ENCODE assay signal across 9 cellular contexts in genomic region chr4:6779667-6780565, GRCh38. TPM values are rescaled to one million over a fixed set of nuclear protein-coding genes. Genes with fewer than 3 reads are reported as not detected.
A peak's percentile ranks its signal among the peaks of the same experiment; 100 is the strongest.
DNase-seq lines count a peak whose midpoint lies in the region; ATAC-seq and TF ChIP-seq lines count a peak whose summit lies in the region.
"Had no signal": no experiment of that assay in that cellular context is flagged by ENCODE, and none has a peak within 500 bp of the region (broad histone marks: within the 10 kb centered on the region; RNA-seq: fewer than 3 reads in every experiment).

No MANE protein-coding gene starts in this region.

- no peaks in the 10 kb centered on the region for H3K9me3 Mint-ChIP-seq in activated naive CD8-positive, alpha-beta T cell treated with anti-CD3 and anti-CD28 coated beads, Interleukin-2, amount 10 ng/mL, durations not matched to agents 7 days and 5 days
- H3K9me3 Mint-ChIP-seq in natural killer cell treated with Interleukin-12 subunit alpha and Interleukin-12 subunit beta and Interleukin-15 and Interleukin-18, amount 100 ng/mL, for 72 hours, result no peaks in the 10 kb centered on the region
- H3K9me3 Mint-ChIP-seq: memory B cell had no signal

- H2AFZ ChIP-seq in hepatocyte, result no peak overlapping the region

- no peak overlapping the region for H3K4me3 Mint-ChIP-seq in activated naive CD8-positive, alpha-beta T cell treated with anti-CD3 and anti-CD28 coated beads, Interleukin-2, amount 10 ng/mL, durations not matched to agents 7 days and 5 days
- H3K4me3 Mint-ChIP-seq in natural killer cell treated with Interleukin-12 subunit alpha and Interleukin-12 subunit beta and Interleukin-15 and Interleukin-18, amount 100 ng/mL, for 72 hours, result no peak overlapping the region
- H3K4me3 Mint-ChIP-seq: memory B cell had no signal

- no peak overlapping the region for H3K27ac ChIP-seq in hepatocyte

- H3K4me2 ChIP-seq in hepatocyte, result no peak overlapping the region

- ATAC-seq in activated naive CD8-positive, alpha-beta T cell treated with anti-CD3 and anti-CD28 coated beads, Interleukin-2, amount 10 ng/mL, durations not matched to agents 7 days and 5 days (ENCODE audit: low read depth), result no peak
- ATAC-seq in natural killer cell treated with Interleukin-12 subunit alpha and Interleukin-12 subunit beta and Interleukin-15 and Interleukin-18, amount 100 ng/mL, for 72 hours, result no peak
- no peak for ATAC-seq in HG02642 (IDR thresholded peaks at IDR 0.05; ENCODE audit: poor library complexity, unreplicated experiment)
- no peak for ATAC-seq in GM21786 (IDR thresholded peaks at IDR 0.05; ENCODE audit: unreplicated experiment)

- no peaks in the 10 kb centered on the region for H3K27me3 ChIP-seq in hepatocyte

- H3K4me3 ChIP-seq in hepatocyte, result no peak overlapping the region

- no peaks in the 10 kb centered on the region for H3K27me3 Mint-ChIP-seq in activated naive CD8-positive, alpha-beta T cell treated with anti-CD3 and anti-CD28 coated beads, Interleukin-2, amount 10 ng/mL, durations not matched to agents 7 days and 5 days
- no peaks in the 10 kb centered on the region for H3K27me3 Mint-ChIP-seq in natural killer cell treated with Interleukin-12 subunit alpha and Interleukin-12 subunit beta and Interleukin-15 and Interleukin-18, amount 100 ng/mL, for 72 hours

- H3K4me1 ChIP-seq in hepatocyte (ENCODE audit: insufficient read depth), result peaks cover 9% of the 10 kb centered on the region

- H3K9me3 ChIP-seq in hepatocyte (ENCODE audit: low read depth), result no peaks in the 10 kb centered on the region

- POLR2A ChIA-PET in activated naive CD8-positive, alpha-beta T cell treated with anti-CD3 and anti-CD28 coated beads, Interleukin-2, amount 10 ng/mL, durations not matched to agents 7 days and 5 days (lab: Charles Lee), result interaction anchor here (2.7 kb wide), 1 partner anchor 129 kb away, joined by 9 read pairs; the partner anchor contains the start of gene TBC1D14

- H3K79me2 ChIP-seq in hepatocyte, result peaks cover 18% of the 10 kb centered on the region

- DNase-seq in DMS79 treated with DMSO at 0.1 percent for 48 hours (lab: John Stamatoyannopoulos, UW) (peak; percentile 9), NCI-H1694 treated with DMSO at 0.1 percent for 48 hours (lab: John Stamatoyannopoulos, UW) (peak; percentile 72), hepatocyte (ENCODE audit: low spot score) (no peak)
- no peak for DNase-seq in activated naive CD8-positive, alpha-beta T cell treated with anti-CD3 and anti-CD28 coated beads, Interleukin-2, amount 10 ng/mL, durations not matched to agents 7 days and 5 days
- DNase-seq in natural killer cell treated with Interleukin-12 subunit alpha and Interleukin-12 subunit beta and Interleukin-15 and Interleukin-18, amount 100 ng/mL, for 72 hours (ENCODE audit: low spot score), result no peak
- no peak for DNase-seq in activated CD4-positive, alpha-beta T cell treated with anti-CD3 and anti-CD28 coated beads, Interleukin-2, amount 50 U/mL, for 48 hours

- WGBS in hepatocyte (ENCODE audit: low lambda C conversion rate, missing lambda C conversion rate), result 48% methylated on average over 17 of the region's 17 CpGs

- no peak for TF ChIP-seq CTCF in hepatocyte (IDR thresholded peaks at IDR 0.05; ENCODE audit: poor library complexity)

- no peaks in the 10 kb centered on the region for H3K9me2 ChIP-seq in hepatocyte (replicated peaks; ENCODE audit: insufficient read depth)

- peaks cover 61% of the 10 kb centered on the region for H3K4me1 Mint-ChIP-seq in activated naive CD8-positive, alpha-beta T cell treated with anti-CD3 and anti-CD28 coated beads, Interleukin-2, amount 10 ng/mL, durations not matched to agents 7 days and 5 days
- peaks cover 31 to 37% of the 10 kb centered on the region in 2 donors for H3K4me1 Mint-ChIP-seq in natural killer cell treated with Interleukin-12 subunit alpha and Interleukin-12 subunit beta and Interleukin-15 and Interleukin-18, amount 100 ng/mL, for 72 hours (ENCODE audit: low read depth in 2 of 2)

- no peaks in the 10 kb centered on the region for H3K36me3 ChIP-seq in hepatocyte (replicated peaks; ENCODE audit: insufficient read depth, low read depth)

- peaks cover 14% of the 10 kb centered on the region for H4K20me1 ChIP-seq in hepatocyte (ENCODE audit: insufficient read depth, poor library complexity, severe bottlenecking)

- H3K27ac Mint-ChIP-seq in activated naive CD8-positive, alpha-beta T cell treated with anti-CD3 and anti-CD28 coated beads, Interleukin-2, amount 10 ng/mL, durations not matched to agents 7 days and 5 days, result peak overlapping the region; percentile 63
- H3K27ac Mint-ChIP-seq in natural killer cell treated with Interleukin-12 subunit alpha and Interleukin-12 subunit beta and Interleukin-15 and Interleukin-18, amount 100 ng/mL, for 72 hours, result peak overlapping the region; percentile 21 to 96
- H3K27ac Mint-ChIP-seq: memory B cell had no signal

- peaks cover 1% of the 10 kb centered on the region for H3K36me3 Mint-ChIP-seq in activated naive CD8-positive, alpha-beta T cell treated with anti-CD3 and anti-CD28 coated beads, Interleukin-2, amount 10 ng/mL, durations not matched to agents 7 days and 5 days
- no peaks in the 10 kb centered on the region for H3K36me3 Mint-ChIP-seq in natural killer cell treated with Interleukin-12 subunit alpha and Interleukin-12 subunit beta and Interleukin-15 and Interleukin-18, amount 100 ng/mL, for 72 hours
- H3K36me3 Mint-ChIP-seq: memory B cell had no signal

RNA-seq across cellular contexts. Expression of gene KIAA0232, which starts 2.6 kb away (rescaled TPM):
- total RNA-seq in activated naive CD8-positive, alpha-beta T cell treated with anti-CD3 and anti-CD28 coated beads, Interleukin-2, amount 10 ng/mL, durations not matched to agents 7 days and 5 days, result 10 to 100 TPM; 21.5 to 23.9 TPM
- 10 to 100 TPM; 19.5 to 20.6 TPM for total RNA-seq in natural killer cell treated with Interleukin-12 subunit alpha and Interleukin-12 subunit beta and Interleukin-15 and Interleukin-18, amount 100 ng/mL, for 72 hours
- 34.3 and 38.4 TPM in 2 replicates for total RNA-seq in hepatocyte
- polyA plus RNA-seq in hepatocyte, result 11.3 TPM in 2 replicates

Comparison
In these comparisons a context has a peak if more than half of its experiments do, and no peak if none do; other contexts are left out.
1. DNase-seq: peak in DMS79 treated with DMSO at 0.1 percent for 48 hours (single experiment) and NCI-H1694 treated with DMSO at 0.1 percent for 48 hours (single experiment); none in activated naive CD8-positive, alpha-beta T cell treated with anti-CD3 and anti-CD28 coated beads, Interleukin-2, amount 10 ng/mL, durations not matched to agents 7 days and 5 days (single experiment), natural killer cell treated with Interleukin-12 subunit alpha and Interleukin-12 subunit beta and Interleukin-15 and Interleukin-18, amount 100 ng/mL, for 72 hours (single experiment), hepatocyte (single experiment) and activated CD4-positive, alpha-beta T cell treated with anti-CD3 and anti-CD28 coated beads, Interleukin-2, amount 50 U/mL, for 48 hours (0 of 2).